13 cellular contexts compared by ENCODE assay signal in the genomic region with DNA sequence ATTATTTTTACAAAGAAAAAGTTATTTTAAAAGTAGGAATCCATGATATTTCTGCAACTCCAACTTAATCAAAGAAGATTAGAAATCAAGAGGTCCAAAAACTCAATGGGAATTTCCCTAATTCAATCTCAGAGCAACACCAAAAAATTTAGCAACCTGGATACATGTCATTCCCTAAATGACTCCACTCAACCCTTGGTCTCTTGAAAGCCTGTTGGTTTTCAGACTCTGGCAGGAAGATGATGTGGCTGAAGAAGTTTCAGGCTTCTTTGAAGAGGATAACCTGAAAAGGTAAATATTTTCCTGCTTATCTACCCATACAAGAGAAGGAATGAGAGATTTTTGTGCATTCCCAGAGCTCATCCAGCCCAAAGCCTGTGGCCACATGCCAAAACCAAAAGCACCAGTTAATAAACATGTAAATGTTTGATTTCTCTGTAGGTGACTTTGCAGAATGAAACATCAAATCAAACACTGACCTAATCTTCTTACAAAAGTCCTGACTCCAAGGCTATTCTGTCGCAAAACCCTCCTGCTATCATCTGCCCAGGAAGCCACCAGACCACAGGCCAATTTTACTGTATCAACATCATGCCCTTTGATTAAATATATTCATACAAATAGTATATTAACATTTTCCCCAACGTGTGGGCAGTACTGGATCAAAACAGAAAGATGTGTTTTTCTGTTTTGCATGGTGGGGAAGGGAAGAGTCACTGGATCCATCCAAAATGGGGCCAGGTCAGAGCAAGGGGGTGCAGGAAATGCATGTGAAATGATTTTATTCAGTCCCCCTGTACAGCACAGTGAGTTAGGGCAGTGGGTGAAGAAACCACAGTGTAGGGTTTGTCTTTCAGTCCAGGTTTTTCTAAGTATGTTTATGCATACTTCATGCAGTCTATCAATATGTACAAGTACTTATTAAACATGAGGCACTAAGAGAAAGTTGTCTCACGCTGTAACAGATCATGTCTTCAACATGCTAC.
"Had no signal": no experiment of that assay in that cellular context is flagged by ENCODE, and none has a peak within 500 bp of the region (broad histone marks: within the 10 kb centered on the region; RNA-seq: fewer than 3 reads in every experiment).

No MANE protein-coding gene starts in this region.

- H3K4me2 ChIP-seq: neural progenitor cell had no signal

- H3K27ac ChIP-seq: cardiac muscle cell, foreskin keratinocyte, neural progenitor cell, ovary, transverse colon had no signal

- H3K4me3 ChIP-seq: cardiac muscle cell, neural progenitor cell, ovary, transverse colon had no signal

- DNase-seq: activated B cell treated with CpG ODN at 0.5 μM for 24 hours; activated naive CD4-positive, alpha-beta T cell; activated naive CD8-positive, alpha-beta T cell treated with anti-CD3 and anti-CD28 coated beads, Interleukin-2, amount 50 U/mL, for 24 hours; activated T-cell treated with anti-CD3 and anti-CD28 coated beads, Interleukin-2, amount 50 U/mL, for 48 hours; foreskin keratinocyte; head of caudate nucleus; ovary; stimulated activated CD4-positive, alpha-beta T cell treated with anti-CD3 and anti-CD28 coated beads, Interleukin-15, amount 100 ng/mL, for 24 hours; substantia nigra; transverse colon had no signal

- FAIRE-seq: astrocyte had no signal

- H3K9me3 ChIP-seq: ovary, transverse colon had no signal

- ATAC-seq: activated naive CD8-positive, alpha-beta T cell treated with anti-CD3 and anti-CD28 coated beads, Interleukin-2, amount 50 U/mL, for 24 hours; foreskin keratinocyte had no signal

- H3K4me1 ChIP-seq: foreskin keratinocyte, transverse colon had no signal
